In the genomic region with DNA sequence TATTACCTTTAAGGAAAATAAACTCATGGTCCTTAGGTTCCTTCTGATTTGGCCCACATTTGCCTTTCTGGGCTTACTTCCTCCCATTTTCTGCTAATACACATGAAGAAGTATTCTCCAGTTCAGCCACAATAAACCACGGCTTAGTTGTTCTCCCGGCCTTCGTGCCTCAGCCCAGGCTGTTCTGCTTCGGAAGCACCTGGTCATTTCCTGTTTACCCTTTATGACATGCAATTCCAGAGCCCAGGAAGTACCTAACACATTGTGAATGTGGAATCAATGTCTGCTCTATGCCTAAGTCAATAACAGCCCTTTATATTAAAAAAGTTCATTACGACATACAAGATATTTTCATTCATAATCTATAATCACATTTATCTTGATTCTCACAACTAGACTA, we compare ENCODE assay signal across 2 cellular contexts. TPM values are rescaled to one million over a fixed set of nuclear protein-coding genes. Genes with fewer than 3 reads are reported as not detected.
"Had no signal": no experiment of that assay in that cellular context is flagged by ENCODE, and none has a peak within 500 bp of the region (broad histone marks: within the 10 kb centered on the region; RNA-seq: fewer than 3 reads in every experiment).

No MANE protein-coding gene starts in this region.

RNA-seq across cellular contexts. Expression of a gene that starts 3.9 kb away (rescaled TPM):
- total RNA-seq: left lobe of liver had no signal
- polyA plus RNA-seq: naive thymus-derived CD4-positive, alpha-beta T cell had no signal
